14 cellular contexts compared by ENCODE assay signal in the genomic region with DNA sequence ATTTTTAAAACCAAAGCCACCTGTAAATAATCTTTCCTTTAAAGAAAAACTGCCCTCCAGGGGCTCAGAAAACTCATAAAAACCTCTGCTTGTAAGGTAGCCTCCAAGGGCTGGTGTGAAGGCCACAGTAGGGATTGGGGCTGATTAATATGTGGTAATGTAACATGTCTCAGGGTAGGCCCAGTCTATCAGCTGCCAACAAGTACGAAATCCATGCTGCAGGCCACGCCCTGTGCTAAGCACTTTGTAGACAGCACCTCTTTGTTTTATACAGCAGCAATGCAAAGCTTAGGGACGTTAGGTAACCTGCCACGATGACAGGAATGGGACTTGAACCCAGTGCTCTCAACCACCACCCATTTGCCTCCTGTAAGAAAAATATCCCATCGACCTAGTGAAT.
A peak's percentile ranks its signal among the peaks of the same experiment; 100 is the strongest.
DNase-seq lines count a peak whose midpoint lies in the region; ATAC-seq and TF ChIP-seq lines count a peak whose summit lies in the region.
"Had no signal": no experiment of that assay in that cellular context is flagged by ENCODE, and none has a peak within 500 bp of the region (broad histone marks: within the 10 kb centered on the region; RNA-seq: fewer than 3 reads in every experiment).

No MANE protein-coding gene starts in this region.

- DNase-seq in AG10803 (ENCODE audit: low read depth), result peak; percentile 27
- peak in 1 of 2 experiments; percentile 13 for DNase-seq in PC-9
- peak; percentile 22 for DNase-seq in fibroblast of gingiva (ENCODE audit: low read depth)
- DNase-seq in sigmoid colon, result no peak
- no peak for DNase-seq in caudate nucleus (lab: John Stamatoyannopoulos, UW)
- DNase-seq in anterior cingulate cortex (lab: John Stamatoyannopoulos, UW), result no peak
- DNase-seq in activated T-cell treated with anti-CD3 and anti-CD28 coated beads, Interleukin-2, amount 50 U/mL, for 1 hour, result no peak
- DNase-seq: Caco-2, NCI-H1092 treated with DMSO at 0.1 percent for 48 hours, NCI-H2107, NCI-H748 treated with DMSO at 0.1 percent for 48 hours, retina had no signal

- H4K20me1 ChIP-seq in PC-9 (ENCODE audit: insufficient read depth), result no peaks in the 10 kb centered on the region

- intact Hi-C loops in PC-9 (cut with micrococcal nuclease; ENCODE audit: unreplicated experiment) (no loop called here), sigmoid colon (cut with DNase I) (loop anchor here (2.0 kb wide), 1 partner anchor 22 kb away; no protein-coding TSS in a partner anchor)

- BruUV-seq in PC-9 (replicated peaks; lab: Mats Ljungman, UMichigan), result no TSS peak

- 28 to 79% methylated on average over 5 of the region's 5 CpGs for WGBS in sigmoid colon, 2 donors

- H3K79me2 ChIP-seq in PC-9 (ENCODE audit: low read depth), result no peaks in the 10 kb centered on the region

- peak overlapping the region; percentile 25; the same call in 1 of the 2 replicates for H2AFZ ChIP-seq in PC-9

- ATAC-seq in GM18873 (IDR thresholded peaks at IDR 0.05; ENCODE audit: low FRiP score, unreplicated experiment), result no peak
- ATAC-seq: HepG2 had no signal

- no peaks in the 10 kb centered on the region for H3F3A ChIP-seq in PC-9 (ENCODE audit: insufficient read depth, low read depth)

- POLR2A ChIA-PET in PC-9 (lab: Charles Lee; ENCODE audit: unreplicated experiment), result no interaction called here

- no peak for TF ChIP-seq EP300 in sigmoid colon (IDR thresholded peaks at IDR 0.05)

- CTCF ChIA-PET in PC-9 (lab: Charles Lee), result no interaction called here

- no peak for TF ChIP-seq CTCF in AG10803 (conservative IDR thresholded peaks at IDR 0.05; ENCODE audit: low read length)
- no peak for TF ChIP-seq CTCF in PC-9 (conservative IDR thresholded peaks at IDR 0.05)
- no peak for TF ChIP-seq CTCF in sigmoid colon (IDR thresholded peaks at IDR 0.05)

- H3K4me1 ChIP-seq in PC-9 (replicated peaks; ENCODE audit: insufficient read depth) (peaks cover 20% of the 10 kb centered on the region), sigmoid colon (peaks cover 0 to 41% (median 32%) of the 10 kb centered on the region in 4 donors)
- H3K4me1 ChIP-seq: Caco-2 had no signal

- H3K9me3 ChIP-seq in PC-9 (ENCODE audit: insufficient read depth, low read depth), result no peaks in the 10 kb centered on the region
- H3K9me3 ChIP-seq in sigmoid colon, result no peaks in the 10 kb centered on the region
- H3K9me3 ChIP-seq: Caco-2 had no signal

- no peak for TF ChIP-seq POLR2A in sigmoid colon (IDR thresholded peaks at IDR 0.05)

- H3K27me3 ChIP-seq in PC-9 (ENCODE audit: insufficient read depth, low read depth) (no peaks in the 10 kb centered on the region), sigmoid colon (no peaks in the 10 kb centered on the region)

- H3K9me2 ChIP-seq in PC-9 (ENCODE audit: insufficient read depth), result no peaks in the 10 kb centered on the region

- H3K27ac ChIP-seq in PC-9 (peak overlapping the region; percentile 67), sigmoid colon (peak overlapping the region; percentile 26 to 56 (median 49)), caudate nucleus (ENCODE audit: low read depth, low read length) (no peak overlapping the region)

- no peak overlapping the region for H3K4me3 ChIP-seq in AG10803 (ENCODE audit: low read length)
- no peak overlapping the region for H3K4me3 ChIP-seq in PC-9
- H3K4me3 ChIP-seq in sigmoid colon, result no peak overlapping the region

- H3K36me3 ChIP-seq in PC-9 (ENCODE audit: low read depth), result no peaks in the 10 kb centered on the region
- H3K36me3 ChIP-seq in sigmoid colon, result no peaks in the 10 kb centered on the region

- H3K4me2 ChIP-seq in PC-9, result peak overlapping the region; percentile 35

Comparison
In these comparisons a context has a peak if more than half of its experiments do, and no peak if none do; other contexts are left out.
1. DNase-seq: peak in AG10803 (single experiment) and fibroblast of gingiva (single experiment); none in sigmoid colon (single experiment), caudate nucleus (0 of 61), anterior cingulate cortex (0 of 58) and activated T-cell treated with anti-CD3 and anti-CD28 coated beads, Interleukin-2, amount 50 U/mL, for 1 hour (single experiment).